In the genomic region with DNA sequence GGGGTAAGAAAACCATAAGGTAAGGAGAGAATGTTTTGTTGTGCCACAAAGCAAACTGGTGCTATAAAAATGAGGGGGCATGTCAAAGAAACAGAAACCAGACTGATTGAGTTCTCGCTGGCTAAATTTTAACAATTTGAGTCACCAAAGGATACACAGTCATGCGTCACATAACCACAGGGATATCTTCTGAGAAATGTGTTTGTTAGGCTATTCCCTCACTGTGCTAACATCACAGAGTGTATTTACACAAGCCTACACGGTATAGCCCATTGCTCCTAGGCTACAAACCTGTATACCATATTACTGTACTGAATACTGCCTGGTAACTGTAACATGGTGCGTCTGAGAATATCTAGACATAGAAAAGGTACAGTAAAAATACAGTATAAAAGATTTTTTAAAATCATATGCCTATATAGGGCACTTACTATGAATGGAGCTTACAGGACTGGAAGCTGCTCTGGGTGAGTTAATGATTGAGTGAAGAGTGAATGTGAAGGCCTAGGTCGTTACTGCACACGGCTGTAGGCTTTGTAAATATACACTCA, we compare ENCODE assay signal across 1 cellular context.
TF ChIP-seq lines count a peak whose summit lies in the region.

No MANE protein-coding gene starts in this region.

TF ChIP-seq in GM12878, 131 proteins besides CTCF, POLR2A, EP300 and RAD21 (continued from another document):
- TF ChIP-seq, protein P1, sequence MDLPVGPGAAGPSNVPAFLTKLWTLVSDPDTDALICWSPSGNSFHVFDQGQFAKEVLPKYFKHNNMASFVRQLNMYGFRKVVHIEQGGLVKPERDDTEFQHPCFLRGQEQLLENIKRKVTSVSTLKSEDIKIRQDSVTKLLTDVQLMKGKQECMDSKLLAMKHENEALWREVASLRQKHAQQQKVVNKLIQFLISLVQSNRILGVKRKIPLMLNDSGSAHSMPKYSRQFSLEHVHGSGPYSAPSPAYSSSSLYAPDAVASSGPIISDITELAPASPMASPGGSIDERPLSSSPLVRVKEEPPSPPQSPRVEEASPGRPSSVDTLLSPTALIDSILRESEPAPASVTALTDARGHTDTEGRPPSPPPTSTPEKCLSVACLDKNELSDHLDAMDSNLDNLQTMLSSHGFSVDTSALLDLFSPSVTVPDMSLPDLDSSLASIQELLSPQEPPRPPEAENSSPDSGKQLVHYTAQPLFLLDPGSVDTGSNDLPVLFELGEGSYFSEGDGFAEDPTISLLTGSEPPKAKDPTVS (IDR thresholded peaks at IDR 0.05; ENCODE audit: low read depth, low read length) = no peak
- TF ChIP-seq BCL11A (IDR thresholded peaks at IDR 0.05; ENCODE audit: low read depth, low read length) = peak; percentile 89
- TF ChIP-seq POLR2AphosphoS2 (IDR thresholded peaks at IDR 0.05; ENCODE audit: low read depth, low read length) = no peak
- TF ChIP-seq, protein P2, sequence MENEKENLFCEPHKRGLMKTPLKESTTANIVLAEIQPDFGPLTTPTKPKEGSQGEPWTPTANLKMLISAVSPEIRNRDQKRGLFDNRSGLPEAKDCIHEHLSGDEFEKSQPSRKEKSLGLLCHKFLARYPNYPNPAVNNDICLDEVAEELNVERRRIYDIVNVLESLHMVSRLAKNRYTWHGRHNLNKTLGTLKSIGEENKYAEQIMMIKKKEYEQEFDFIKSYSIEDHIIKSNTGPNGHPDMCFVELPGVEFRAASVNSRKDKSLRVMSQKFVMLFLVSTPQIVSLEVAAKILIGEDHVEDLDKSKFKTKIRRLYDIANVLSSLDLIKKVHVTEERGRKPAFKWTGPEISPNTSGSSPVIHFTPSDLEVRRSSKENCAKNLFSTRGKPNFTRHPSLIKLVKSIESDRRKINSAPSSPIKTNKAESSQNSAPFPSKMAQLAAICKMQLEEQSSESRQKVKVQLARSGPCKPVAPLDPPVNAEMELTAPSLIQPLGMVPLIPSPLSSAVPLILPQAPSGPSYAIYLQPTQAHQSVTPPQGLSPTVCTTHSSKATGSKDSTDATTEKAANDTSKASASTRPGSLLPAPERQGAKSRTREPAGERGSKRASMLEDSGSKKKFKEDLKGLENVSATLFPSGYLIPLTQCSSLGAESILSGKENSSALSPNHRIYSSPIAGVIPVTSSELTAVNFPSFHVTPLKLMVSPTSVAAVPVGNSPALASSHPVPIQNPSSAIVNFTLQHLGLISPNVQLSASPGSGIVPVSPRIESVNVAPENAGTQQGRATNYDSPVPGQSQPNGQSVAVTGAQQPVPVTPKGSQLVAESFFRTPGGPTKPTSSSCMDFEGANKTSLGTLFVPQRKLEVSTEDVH (IDR thresholded peaks at IDR 0.05; ENCODE audit: low read depth, partially characterized antibody) = no peak
- TF ChIP-seq NFIC (IDR thresholded peaks at IDR 0.05; ENCODE audit: low read depth, low read length) = peak; percentile 88
- TF ChIP-seq TARDBP (IDR thresholded peaks at IDR 0.05; ENCODE audit: borderline replicate concordance) = no peak
- TF ChIP-seq HDGF (IDR thresholded peaks at IDR 0.05) = no peak
